8 cellular contexts compared by ENCODE assay signal in the genomic region with DNA sequence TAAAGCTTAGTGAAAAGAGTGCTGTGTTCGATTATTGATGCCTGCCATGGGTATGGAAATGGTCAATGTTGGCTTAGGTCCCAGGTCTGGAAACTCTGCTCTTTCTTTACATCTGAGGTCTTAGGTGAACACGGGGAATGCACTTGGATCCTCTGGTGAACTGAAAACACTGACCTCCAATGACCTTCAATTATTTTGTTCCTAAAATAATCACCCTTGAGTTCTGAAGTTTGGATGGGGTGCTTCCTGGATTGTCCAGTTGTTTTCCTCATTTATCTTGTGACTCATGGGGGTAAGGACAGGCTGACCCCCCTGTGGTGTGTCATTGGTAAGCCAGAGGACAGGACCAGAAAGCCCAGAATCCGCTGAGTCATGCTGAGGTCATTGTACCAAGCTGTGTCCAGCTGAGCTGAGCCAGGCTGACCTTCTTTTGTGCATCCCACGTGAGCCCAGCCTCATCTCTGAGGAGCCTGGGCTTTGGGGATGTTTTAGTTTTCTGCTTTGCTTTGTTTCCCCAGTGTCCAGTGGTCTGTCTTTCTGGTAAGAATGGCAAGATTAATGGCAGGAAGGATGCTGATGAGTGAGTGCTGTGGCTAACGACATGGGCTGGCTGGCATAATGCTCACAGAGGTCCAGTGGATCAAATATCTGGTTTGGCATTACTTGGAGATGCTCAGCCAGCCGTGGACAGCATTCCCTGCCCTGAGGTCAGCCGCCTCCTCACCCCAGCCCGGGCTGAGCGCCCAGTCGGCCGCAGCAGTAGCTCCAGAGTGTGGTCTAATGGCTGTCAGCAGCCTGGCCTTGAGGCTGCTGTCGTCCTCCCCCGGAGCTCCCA. TPM values are rescaled to one million over a fixed set of nuclear protein-coding genes. Genes with fewer than 3 reads are reported as not detected.
DNase-seq lines count a peak whose midpoint lies in the region; ATAC-seq and TF ChIP-seq lines count a peak whose summit lies in the region.

No MANE protein-coding gene starts in this region.

- peaks cover 12% of the 10 kb centered on the region for H3K36me3 Mint-ChIP-seq in activated naive CD4-positive, alpha-beta T cell treated with anti-CD3 and anti-CD28 coated beads, Interleukin-2, amount 50 U/mL, for 24 hours
- peaks cover 18% of the 10 kb centered on the region for H3K36me3 Mint-ChIP-seq in mesothelial cell of epicardium

- 64% methylated on average over 13 of the region's 13 CpGs for WGBS in smooth muscle cell (ENCODE audit: low lambda C conversion rate)

- H3K4me2 ChIP-seq in smooth muscle cell = no peak overlapping the region

- H3K27ac ChIP-seq in smooth muscle cell (ENCODE audit: low read depth) = peak overlapping the region; percentile 20

- no peak overlapping the region for H3K4me3 ChIP-seq in smooth muscle cell

- H3K9me3 ChIP-seq in smooth muscle cell (replicated peaks; ENCODE audit: low read depth) = no peaks in the 10 kb centered on the region

- TF ChIP-seq POLR2A in GM18505 (IDR thresholded peaks at IDR 0.05; ENCODE audit: borderline replicate concordance, extremely low read depth, insufficient read depth, insufficient read length) = no peak

- no peaks in the 10 kb centered on the region for H3K27me3 ChIP-seq in smooth muscle cell (ENCODE audit: low read depth)

- H4K20me1 ChIP-seq in smooth muscle cell (ENCODE audit: low read depth) = no peaks in the 10 kb centered on the region

- H3K4me3 Mint-ChIP-seq in activated naive CD4-positive, alpha-beta T cell treated with anti-CD3 and anti-CD28 coated beads, Interleukin-2, amount 50 U/mL, for 24 hours = no peak overlapping the region
- H3K4me3 Mint-ChIP-seq in mesothelial cell of epicardium = no peak overlapping the region

- H3K9me3 Mint-ChIP-seq in activated naive CD4-positive, alpha-beta T cell treated with anti-CD3 and anti-CD28 coated beads, Interleukin-2, amount 50 U/mL, for 24 hours = no peaks in the 10 kb centered on the region
- peaks cover 5% of the 10 kb centered on the region for H3K9me3 Mint-ChIP-seq in mesothelial cell of epicardium

- TF ChIP-seq CTCF in smooth muscle cell (IDR thresholded peaks at IDR 0.05; ENCODE audit: borderline replicate concordance, insufficient read depth, poor library complexity, severe bottlenecking) (no peak), mesothelial cell of epicardium (IDR thresholded peaks at IDR 0.05; ENCODE audit: unreplicated experiment) (no peak)

- no peak overlapping the region for H2AFZ ChIP-seq in smooth muscle cell (ENCODE audit: low read depth)

- H3K4me1 ChIP-seq in smooth muscle cell (ENCODE audit: low read depth) = peaks cover 9% of the 10 kb centered on the region

- H3K27me3 Mint-ChIP-seq in activated naive CD4-positive, alpha-beta T cell treated with anti-CD3 and anti-CD28 coated beads, Interleukin-2, amount 50 U/mL, for 24 hours = no peaks in the 10 kb centered on the region
- no peaks in the 10 kb centered on the region for H3K27me3 Mint-ChIP-seq in mesothelial cell of epicardium (ENCODE audit: low read depth)

- ATAC-seq in GM19328 (IDR thresholded peaks at IDR 0.05; ENCODE audit: unreplicated experiment) (no peak), GM18505 (IDR thresholded peaks at IDR 0.05; ENCODE audit: unreplicated experiment) (no peak)

- no peaks in the 10 kb centered on the region for H3F3A ChIP-seq in smooth muscle cell (ENCODE audit: low read depth)

- no peaks in the 10 kb centered on the region for H3K36me3 ChIP-seq in smooth muscle cell (ENCODE audit: low read depth)

- H3K79me2 ChIP-seq in smooth muscle cell (ENCODE audit: low read depth) = no peaks in the 10 kb centered on the region

- peaks cover 15% of the 10 kb centered on the region for H3K4me1 Mint-ChIP-seq in activated naive CD4-positive, alpha-beta T cell treated with anti-CD3 and anti-CD28 coated beads, Interleukin-2, amount 50 U/mL, for 24 hours
- no peaks in the 10 kb centered on the region for H3K4me1 Mint-ChIP-seq in mesothelial cell of epicardium

- DNase-seq in activated naive CD4-positive, alpha-beta T cell treated with anti-CD3 and anti-CD28 coated beads, Interleukin-2, amount 50 U/mL, for 16 hours = no peak
- peak; percentile 67 for DNase-seq in brain pericyte (ENCODE audit: low read depth, low spot score)
- DNase-seq in iris pigment epithelial cell (ENCODE audit: low read depth) = peak; percentile 94
- no peak for DNase-seq in smooth muscle cell (lab: John Stamatoyannopoulos, UW; ENCODE audit: unreplicated experiment)
- DNase-seq in mesothelial cell of epicardium (ENCODE audit: low spot score in 2 of 2, unreplicated experiment in 2 of 2) = no peak

- H3K9ac ChIP-seq in smooth muscle cell (ENCODE audit: low read depth) = no peak overlapping the region

- H3K27ac Mint-ChIP-seq in activated naive CD4-positive, alpha-beta T cell treated with anti-CD3 and anti-CD28 coated beads, Interleukin-2, amount 50 U/mL, for 24 hours = peak overlapping the region; percentile 88
- no peak overlapping the region for H3K27ac Mint-ChIP-seq in mesothelial cell of epicardium

RNA-seq across cellular contexts. Expression of a gene that starts 35.6 kb away (rescaled TPM):
- total RNA-seq in smooth muscle cell = 3.6 and 3.9 TPM in 2 replicates
- 0.67 and 2.1 TPM in 2 replicates for polyA plus RNA-seq in smooth muscle cell
- 6.8 to 7.5 TPM (median 7.5 TPM) in 3 replicates for total RNA-seq in mesothelial cell of epicardium

RNA-seq across cellular contexts. Expression of a gene that starts 50.4 kb away (rescaled TPM):
- total RNA-seq in smooth muscle cell = 24.4 and 26.6 TPM in 2 replicates
- 16.2 and 26.1 TPM in 2 replicates for polyA plus RNA-seq in smooth muscle cell
- 24.9 to 30.3 TPM (median 26.1 TPM) in 3 replicates for total RNA-seq in mesothelial cell of epicardium

Comparison
In these comparisons a context has a peak if more than half of its experiments do, and no peak if none do; other contexts are left out.
1. DNase-seq: peak in brain pericyte (single experiment) and iris pigment epithelial cell (single experiment); none in activated naive CD4-positive, alpha-beta T cell treated with anti-CD3 and anti-CD28 coated beads, Interleukin-2, amount 50 U/mL, for 16 hours (single experiment), smooth muscle cell (single experiment) and mesothelial cell of epicardium (0 of 2).